Comparison of ENCODE assay signal across 11 cellular contexts in genomic region chr22:39185601-39186012, GRCh38. TPM values are rescaled to one million over a fixed set of nuclear protein-coding genes. Genes with fewer than 3 reads are reported as not detected.
DNase-seq lines count a peak whose midpoint lies in the region; ATAC-seq and TF ChIP-seq lines count a peak whose summit lies in the region.
"Had no signal": no experiment of that assay in that cellular context is flagged by ENCODE, and none has a peak within 500 bp of the region (broad histone marks: within the 10 kb centered on the region; RNA-seq: fewer than 3 reads in every experiment).

No MANE protein-coding gene starts in this region.

- H3K4me3 Mint-ChIP-seq in osteocyte (ENCODE audit: unreplicated experiment), result no peak overlapping the region

- peaks cover 11 to 28% (median 27%) of the 10 kb centered on the region in 9 donors for H3K4me1 ChIP-seq in heart right ventricle
- H3K4me1 ChIP-seq in smooth muscle cell (ENCODE audit: low read depth), result no peaks in the 10 kb centered on the region

- no peak overlapping the region for H3K4me3 ChIP-seq in AG10803 (ENCODE audit: low read length)
- H3K4me3 ChIP-seq in astrocyte of the spinal cord (ENCODE audit: low read depth, low read length), result no peak overlapping the region
- no peak overlapping the region for H3K4me3 ChIP-seq in heart right ventricle
- H3K4me3 ChIP-seq in smooth muscle cell, result no peak overlapping the region
- H3K4me3 ChIP-seq: BLaER1 treated with 17β-estradiol and CSF1 and Interleukin-3, amounts not matched to agents 10 nM and 100 nM; ovary had no signal

- H3K4me2 ChIP-seq in smooth muscle cell, result no peak overlapping the region

- H4K20me1 ChIP-seq in smooth muscle cell (ENCODE audit: low read depth), result no peaks in the 10 kb centered on the region
- H4K20me1 ChIP-seq: BLaER1 treated with 17β-estradiol and CSF1 and Interleukin-3, amounts not matched to agents 10 nM and 100 nM had no signal

- H3K36me3 ChIP-seq in heart right ventricle (no peaks in the 10 kb centered on the region), smooth muscle cell (ENCODE audit: low read depth) (no peaks in the 10 kb centered on the region)
- H3K36me3 ChIP-seq: BLaER1 treated with 17β-estradiol and CSF1 and Interleukin-3, amounts not matched to agents 10 nM and 100 nM; ovary had no signal

- intact Hi-C loops in heart right ventricle (cut with DNase I), result loop anchor here in 2 of 10 donors (5.0 kb wide), 2 partner anchors 37 to 47 kb away; no protein-coding TSS in a partner anchor

- peak; percentile 92 for DNase-seq in AG10803 (ENCODE audit: low read depth)
- DNase-seq in astrocyte of the spinal cord (ENCODE audit: low read depth, low spot score), result no peak
- DNase-seq in heart right ventricle, result peak; percentile 76 to 80
- no peak for DNase-seq in osteocyte (ENCODE audit: extremely low spot score, unreplicated experiment)
- no peak for DNase-seq in SW480 (ENCODE audit: low spot score)
- no peak for DNase-seq in DMS53 treated with DMSO at 0.1 percent for 48 hours (lab: John Stamatoyannopoulos, UW; ENCODE audit: unreplicated experiment)
- DNase-seq in smooth muscle cell (lab: John Stamatoyannopoulos, UW; ENCODE audit: unreplicated experiment), result no peak
- no peak for DNase-seq in NCI-H2196 treated with DMSO at 0.1 percent for 48 hours (lab: John Stamatoyannopoulos, UW; ENCODE audit: unreplicated experiment)
- DNase-seq: activated naive CD4-positive, alpha-beta T cell treated with Interleukin-2 at 50 U/mL for 16 hours; ovary had no signal

- no peak overlapping the region for H3K9ac ChIP-seq in smooth muscle cell (ENCODE audit: low read depth)
- H3K9ac ChIP-seq: BLaER1 treated with 17β-estradiol and CSF1 and Interleukin-3, amounts not matched to agents 10 nM and 100 nM had no signal

- H3K9me3 ChIP-seq in heart right ventricle (peaks cover 0 to 11% (median 0%) of the 10 kb centered on the region in 11 donors), smooth muscle cell (replicated peaks; ENCODE audit: low read depth) (no peaks in the 10 kb centered on the region)
- H3K9me3 ChIP-seq: ovary had no signal

- no peak overlapping the region for H3K27ac Mint-ChIP-seq in osteocyte (ENCODE audit: unreplicated experiment)

- in situ Hi-C loops in astrocyte of the spinal cord (cut with HindIII; ENCODE audit: low sequenced_read_pairs), result no loop called here

- H3K79me2 ChIP-seq in smooth muscle cell (ENCODE audit: low read depth), result no peaks in the 10 kb centered on the region

- no peaks in the 10 kb centered on the region for H3K4me1 Mint-ChIP-seq in osteocyte (ENCODE audit: unreplicated experiment)

- H3K27me3 ChIP-seq in heart right ventricle, result no peaks in the 10 kb centered on the region
- no peaks in the 10 kb centered on the region for H3K27me3 ChIP-seq in smooth muscle cell (ENCODE audit: low read depth)
- H3K27me3 ChIP-seq: BLaER1 treated with 17β-estradiol and CSF1 and Interleukin-3, amounts not matched to agents 10 nM and 100 nM; ovary had no signal

- H3K36me3 Mint-ChIP-seq in osteocyte (ENCODE audit: unreplicated experiment), result no peaks in the 10 kb centered on the region

- H3F3A ChIP-seq in smooth muscle cell (ENCODE audit: low read depth), result no peaks in the 10 kb centered on the region

- no peaks in the 10 kb centered on the region for H3K27me3 Mint-ChIP-seq in osteocyte (ENCODE audit: unreplicated experiment)

- 33 to 42% methylated on average over 11 of the region's 11 CpGs for WGBS in heart right ventricle, 2 donors
- 25% methylated on average over 11 of the region's 11 CpGs for WGBS in smooth muscle cell (ENCODE audit: low lambda C conversion rate)

- TF ChIP-seq CTCF in AG10803 (conservative IDR thresholded peaks at IDR 0.05; ENCODE audit: low read length) (peak; percentile 67), astrocyte of the spinal cord (IDR thresholded peaks at IDR 0.05; ENCODE audit: low read depth, low read length) (peak; percentile 27), heart right ventricle (IDR thresholded peaks at IDR 0.05) (peak in 8 of 9 donors; percentile 30 to 74 (median 56)), osteocyte (IDR thresholded peaks at IDR 0.05) (peak; percentile 20), smooth muscle cell (IDR thresholded peaks at IDR 0.05; ENCODE audit: borderline replicate concordance, insufficient read depth, poor library complexity, severe bottlenecking) (no peak)

- peak; percentile 79 to 95 (median 94) for ATAC-seq in heart right ventricle

- no peak overlapping the region for H2AFZ ChIP-seq in smooth muscle cell (ENCODE audit: low read depth)

- H3K9me3 Mint-ChIP-seq in osteocyte (ENCODE audit: unreplicated experiment), result no peaks in the 10 kb centered on the region

- H3K27ac ChIP-seq in heart right ventricle (peak overlapping the region; percentile 78 to 92 (median 82)), smooth muscle cell (ENCODE audit: low read depth) (no peak overlapping the region)
- H3K27ac ChIP-seq: BLaER1 treated with 17β-estradiol and CSF1 and Interleukin-3, amounts not matched to agents 10 nM and 100 nM; ovary had no signal

RNA-seq across cellular contexts. Expression of gene CBX7, which starts 33.1 kb away (rescaled TPM):
- 10 to 100 TPM; 48.8 to 85.8 (median 76.3) TPM for total RNA-seq in heart right ventricle
- 10 to 100 TPM; 34.5 to 36.3 TPM for polyA plus RNA-seq in heart right ventricle
- total RNA-seq in osteocyte, result 8.1 and 9.6 TPM in 2 replicates
- 0.40 and 4.8 TPM in 2 replicates for total RNA-seq in smooth muscle cell
- polyA plus RNA-seq in smooth muscle cell, result 1.7 and 2.2 TPM in 2 replicates

RNA-seq across cellular contexts. Expression of gene PDGFB, which starts 59.2 kb away (rescaled TPM):
- 10 to 100 TPM in 9 of 10 donors, 1 to 10 TPM in 1; 9.9 to 45.6 (median 18.5) TPM for total RNA-seq in heart right ventricle
- 10 to 100 TPM; 14.5 to 19.1 TPM for polyA plus RNA-seq in heart right ventricle
- total RNA-seq in osteocyte, result 16.8 and 20.0 TPM in 2 replicates
- total RNA-seq in smooth muscle cell, result 1.9 and 2.1 TPM in 2 replicates
- polyA plus RNA-seq in smooth muscle cell, result 0.31 and 3.0 TPM in 2 replicates

Comparison
In these comparisons a context has a peak if more than half of its experiments do, and no peak if none do; other contexts are left out.
1. DNase-seq: peak in AG10803 (single experiment) and heart right ventricle (2 of 2); none in astrocyte of the spinal cord (single experiment), osteocyte (single experiment), SW480 (single experiment), DMS53 treated with DMSO at 0.1 percent for 48 hours (single experiment), smooth muscle cell (single experiment) and NCI-H2196 treated with DMSO at 0.1 percent for 48 hours (single experiment).